8 cellular contexts compared by ENCODE assay signal in genomic region chr17:79393358-79394038, GRCh38.
DNase-seq lines count a peak whose midpoint lies in the region; ATAC-seq and TF ChIP-seq lines count a peak whose summit lies in the region.

No MANE protein-coding gene starts in this region.

- H3K27ac Mint-ChIP-seq in activated CD4-positive, alpha-beta memory T cell treated with anti-CD3 and anti-CD28 coated beads for 36 hours = no peak overlapping the region

- intact Hi-C loops in activated CD4-positive, alpha-beta memory T cell treated with anti-CD3 and anti-CD28 coated beads for 36 hours (cut with micrococcal nuclease) = loop anchor here (2.0 kb wide), 2 partner anchors 307 to 349 kb away; no protein-coding TSS in a partner anchor
- intact Hi-C loops in lower leg skin (cut with DNase I; ENCODE audit: low total_unique reads) = loop anchor here (5.0 to 10.0 kb wide), 2 partner anchors 209 to 311 kb away; no protein-coding TSS in a partner anchor

- H3K4me3 ChIP-seq in HAP-1 (no peak overlapping the region), lower leg skin (ENCODE audit: low read depth, poor library complexity, severe bottlenecking) (no peak overlapping the region)

- peaks cover 4% of the 10 kb centered on the region for H3K4me1 Mint-ChIP-seq in activated CD4-positive, alpha-beta memory T cell treated with anti-CD3 and anti-CD28 coated beads for 36 hours (ENCODE audit: low read depth)

- H3K9me3 Mint-ChIP-seq in activated CD4-positive, alpha-beta memory T cell treated with anti-CD3 and anti-CD28 coated beads for 36 hours = no peaks in the 10 kb centered on the region

- H3K27me3 ChIP-seq in HAP-1 (ENCODE audit: low read depth) = peaks cover 36% of the 10 kb centered on the region

- CTCF ChIA-PET in activated CD4-positive, alpha-beta memory T cell treated with anti-CD3 and anti-CD28 coated beads for 36 hours (lab: Charles Lee) = interaction anchor here (0.7 to 6.8 kb wide), 15 partner anchors 10 to 351 kb away, joined by 3 to 103 read pairs (median 5); no protein-coding TSS in a partner anchor

- no peaks in the 10 kb centered on the region for H3K4me1 ChIP-seq in HAP-1

- H3K4me3 Mint-ChIP-seq in activated CD4-positive, alpha-beta memory T cell treated with anti-CD3 and anti-CD28 coated beads for 36 hours = peak overlapping the region; percentile 5

- peak in 1 of 3 donors; percentile 78 for TF ChIP-seq CTCF in lower leg skin (IDR thresholded peaks at IDR 0.05)

- no peaks in the 10 kb centered on the region for H3K9me3 ChIP-seq in HAP-1

- no peaks in the 10 kb centered on the region for H3K36me3 ChIP-seq in HAP-1 (replicated peaks)

- in situ Hi-C loops in HAP-1 (cut with MboI; ENCODE audit: low sequenced_read_pairs) = loop anchor here (10.0 kb wide), 1 partner anchor 309 kb away; no protein-coding TSS in a partner anchor

- POLR2A ChIA-PET in activated CD4-positive, alpha-beta memory T cell treated with anti-CD3 and anti-CD28 coated beads for 36 hours (lab: Charles Lee) = interaction anchor here (0.6 kb wide), 1 partner anchor 83 kb away, joined by 5 read pairs; no protein-coding TSS in a partner anchor

- H3K27me3 Mint-ChIP-seq in activated CD4-positive, alpha-beta memory T cell treated with anti-CD3 and anti-CD28 coated beads for 36 hours = peaks cover 53% of the 10 kb centered on the region

- no peak for TF ChIP-seq POLR2A in lower leg skin (IDR thresholded peaks at IDR 0.05)

- DNase-seq in AML-193 (lab: John Stamatoyannopoulos, UW) = peak; percentile 52 to 62
- peak; percentile 42 to 88 for DNase-seq in HAP-1 (ENCODE audit: low spot score in 2 of 2)
- peak; percentile 35 for DNase-seq in NCI-H526 treated with DMSO at 0.1 percent for 48 hours (lab: John Stamatoyannopoulos, UW)
- peak; percentile 78 for DNase-seq in activated CD4-positive, alpha-beta memory T cell treated with anti-CD3 and anti-CD28 coated beads for 36 hours
- peak; percentile 84 for DNase-seq in dermis blood vessel endothelial cell
- DNase-seq in lower leg skin (ENCODE audit: low spot score in 2 of 2) = peak; percentile 65 to 96
- peak; percentile 54 to 56 (median 55) for DNase-seq in stimulated activated CD4-positive, alpha-beta T cell treated with anti-CD3 and anti-CD28 coated beads, TNF-alpha, amount 100 ng/mL, for 48 hours (ENCODE audit: low read depth in 3 of 3)

- 50 to 64% methylated on average over 21 to 27 of the region's 30 CpGs for WGBS in lower leg skin, 2 donors

- ATAC-seq in HG03378 (IDR thresholded peaks at IDR 0.05; ENCODE audit: unreplicated experiment) = no peak

- H3K36me3 Mint-ChIP-seq in activated CD4-positive, alpha-beta memory T cell treated with anti-CD3 and anti-CD28 coated beads for 36 hours = no peaks in the 10 kb centered on the region
